9 cellular contexts compared by ENCODE assay signal in the genomic region with DNA sequence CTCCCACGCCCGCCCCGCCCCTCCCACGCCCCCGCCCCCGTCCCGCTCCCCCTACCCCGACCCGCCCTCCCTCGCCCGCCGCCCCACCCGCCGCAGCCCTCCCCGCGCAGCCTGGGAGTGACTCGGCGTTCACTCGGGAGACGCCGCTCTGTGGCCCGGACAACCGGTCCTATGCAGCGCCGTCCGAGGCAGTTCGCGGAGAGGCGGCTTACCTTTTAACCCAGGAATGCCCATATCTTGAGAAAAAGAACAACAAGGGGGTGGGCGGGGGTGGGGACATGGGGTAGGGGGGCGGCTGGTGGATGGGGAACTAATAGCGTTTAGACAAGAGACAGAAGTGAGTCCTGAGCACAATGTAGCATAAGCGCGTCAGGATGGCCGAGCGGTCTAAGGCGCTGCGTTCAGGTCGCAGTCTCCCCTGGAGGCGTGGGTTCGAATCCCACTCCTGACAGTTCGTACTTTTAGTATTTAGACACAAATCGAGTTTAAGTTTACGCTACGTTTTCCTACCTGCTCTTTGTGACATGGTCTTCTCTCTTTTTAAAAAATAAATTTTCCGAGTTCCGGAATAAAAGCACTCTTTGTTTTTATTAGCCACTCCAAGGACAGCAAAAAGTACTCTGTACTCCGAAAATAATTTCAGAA. TPM values are rescaled to one million over a fixed set of nuclear protein-coding genes. Genes with fewer than 3 reads are reported as not detected.
DNase-seq lines count a peak whose midpoint lies in the region; ATAC-seq and TF ChIP-seq lines count a peak whose summit lies in the region.
"Had no signal": no experiment of that assay in that cellular context is flagged by ENCODE, and none has a peak within 500 bp of the region (broad histone marks: within the 10 kb centered on the region; RNA-seq: fewer than 3 reads in every experiment).

No MANE protein-coding gene starts in this region.

- no peaks in the 10 kb centered on the region for H3K9me3 ChIP-seq in colonic mucosa

- DNase-seq in AG10803 (ENCODE audit: low read depth), result peak; percentile 86
- DNase-seq in NCI-H460 (ENCODE audit: extremely low read depth, low read depth), result peak; percentile 76
- peak; percentile 90 for DNase-seq in activated CD4-positive, alpha-beta T cell treated with anti-CD3 and anti-CD28 coated beads for 48 hours
- peak; percentile 93 for DNase-seq in colonic mucosa
- DNase-seq in left lobe of liver (ENCODE audit: low spot score), result peak; percentile 87
- peak; percentile 75 for DNase-seq in stimulated activated CD4-positive, alpha-beta T cell treated with anti-CD3 and anti-CD28 coated beads, Interleukin-2, amount 100 ng/mL, for 4 hours (ENCODE audit: low read depth)

- H3K36me3 ChIP-seq in colonic mucosa, result no peaks in the 10 kb centered on the region

- intact Hi-C loops in colonic mucosa (cut with DNase I), result no loop called here

- H3K27ac ChIP-seq in colonic mucosa, result peak overlapping the region; percentile 94

- H3K9ac ChIP-seq in colonic mucosa (ENCODE audit: low read depth in 2 of 2, low read length in 2 of 2), result peak overlapping the region; percentile 72 to 93

- TF ChIP-seq CTCF in AG10803 (conservative IDR thresholded peaks at IDR 0.05; ENCODE audit: low read length) (no peak), colonic mucosa (IDR thresholded peaks at IDR 0.05) (no peak)

- peak overlapping the region; percentile 60 for H3K4me3 ChIP-seq in AG10803 (ENCODE audit: low read length)
- peak overlapping the region; percentile 58 for H3K4me3 ChIP-seq in colonic mucosa

- H3K27me3 ChIP-seq in colonic mucosa, result no peaks in the 10 kb centered on the region

- no peaks in the 10 kb centered on the region for H3K4me1 ChIP-seq in colonic mucosa

- ATAC-seq in GM19025 (IDR thresholded peaks at IDR 0.05; ENCODE audit: low read depth, unreplicated experiment), result peak; percentile 33
- peak; percentile 53 for ATAC-seq in HG03280 (IDR thresholded peaks at IDR 0.05; ENCODE audit: unreplicated experiment)
- ATAC-seq in left lobe of liver, result peak; percentile 88

RNA-seq across cellular contexts. Expression of a gene that starts 17.2 kb away (rescaled TPM):
- 79.8 and 84.3 TPM in 2 replicates for total RNA-seq in NCI-H460 (2014; rRNA removed; shearing (Covaris generic))
- polyA plus RNA-seq in NCI-H460 (2014; cell fraction: nucleus; rRNA removed), result 70.1 and 83.2 TPM in 2 replicates
- total RNA-seq in colonic mucosa (10 to 100 TPM; 40.6 to 56.0 TPM), left lobe of liver (4.7 TPM)

RNA-seq across cellular contexts. Expression of a gene that starts 20.9 kb away (rescaled TPM):
- total RNA-seq in NCI-H460 (2014; rRNA removed; shearing (Covaris generic)), result not detected in 2 replicates
- polyA plus RNA-seq in NCI-H460 (2014; cell fraction: nucleus; rRNA removed), result not detected in 2 replicates
- total RNA-seq in colonic mucosa (not detected), left lobe of liver (not detected)
- total RNA-seq: T-helper 2 cell treated with Interferon-gamma antibody and Interleukin-4, amounts not matched to agents 100 ng/mL and 5 ng/mL, for 36 hours had no signal

Comparison
In these comparisons a context has a peak if more than half of its experiments do, and no peak if none do; other contexts are left out.
1. Peak in every context shown above with its lines: DNase-seq, ATAC-seq, H3K4me3 ChIP-seq and H3K27ac ChIP-seq.
2. ATAC-seq: peak in every context shown above with its lines; median percentile 88 in left lobe of liver; 53 in HG03280; 33 in GM19025.